Comparison of ENCODE assay signal across 1 cellular context in genomic region chr17:1725642-1726511, GRCh38.
TF ChIP-seq lines count a peak whose summit lies in the region.

No MANE protein-coding gene starts in this region.

TF ChIP-seq in IMR-90, 13 proteins besides CTCF, POLR2A, EP300 and RAD21 (continued from another document):
- TF ChIP-seq, protein P1, sequence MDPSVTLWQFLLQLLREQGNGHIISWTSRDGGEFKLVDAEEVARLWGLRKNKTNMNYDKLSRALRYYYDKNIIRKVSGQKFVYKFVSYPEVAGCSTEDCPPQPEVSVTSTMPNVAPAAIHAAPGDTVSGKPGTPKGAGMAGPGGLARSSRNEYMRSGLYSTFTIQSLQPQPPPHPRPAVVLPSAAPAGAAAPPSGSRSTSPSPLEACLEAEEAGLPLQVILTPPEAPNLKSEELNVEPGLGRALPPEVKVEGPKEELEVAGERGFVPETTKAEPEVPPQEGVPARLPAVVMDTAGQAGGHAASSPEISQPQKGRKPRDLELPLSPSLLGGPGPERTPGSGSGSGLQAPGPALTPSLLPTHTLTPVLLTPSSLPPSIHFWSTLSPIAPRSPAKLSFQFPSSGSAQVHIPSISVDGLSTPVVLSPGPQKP (IDR thresholded peaks at IDR 0.05; ENCODE audit: borderline replicate concordance, low read depth, low read length): no peak
- TF ChIP-seq NFE2L2 (IDR thresholded peaks at IDR 0.05; ENCODE audit: low read depth, low read length): no peak
- no peak for TF ChIP-seq CEBPB (IDR thresholded peaks at IDR 0.05; ENCODE audit: low read depth, low read length)
- no peak for TF ChIP-seq MAZ (IDR thresholded peaks at IDR 0.05; ENCODE audit: borderline replicate concordance, low read depth, low read length)
